ENCODE assay signal across 18 cellular contexts in the genomic region with DNA sequence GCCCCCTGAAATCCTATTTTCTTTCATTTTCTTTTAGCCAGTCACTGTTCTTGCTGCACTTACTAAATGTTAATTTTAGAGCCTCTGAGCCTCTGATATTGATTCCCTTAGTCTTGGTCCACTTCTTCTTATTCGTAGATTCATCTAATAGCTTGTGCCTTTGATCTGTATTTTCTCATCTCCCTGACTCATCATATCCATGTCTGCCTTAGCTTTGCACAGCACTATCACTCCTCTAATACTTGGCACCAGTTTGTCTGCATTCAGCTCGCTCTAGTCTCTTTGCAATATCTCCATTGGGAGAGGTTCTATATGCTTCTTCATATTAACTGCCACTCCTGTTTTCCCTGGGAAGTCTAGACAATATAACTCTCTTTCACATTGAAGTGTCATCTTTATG.
DNase-seq lines count a peak whose midpoint lies in the region; ATAC-seq, FAIRE-seq and TF ChIP-seq lines count a peak whose summit lies in the region.
"Had no signal": no experiment of that assay in that cellular context is flagged by ENCODE, and none has a peak within 500 bp of the region (broad histone marks: within the 10 kb centered on the region; RNA-seq: fewer than 3 reads in every experiment).

No MANE protein-coding gene starts in this region.

- 57% methylated on average over 2 of the region's 2 CpGs for WGBS in SK-N-SH (ENCODE audit: low lambda C conversion rate)
- WGBS in smooth muscle cell (ENCODE audit: low lambda C conversion rate): 26% methylated on average over 2 of the region's 2 CpGs

- CTCF ChIA-PET in SK-N-SH (lab: Yijun Ruan, JAX): interaction anchor here (1.6 kb wide), 1 partner anchor 63 kb away, joined by 5 read pairs; no protein-coding TSS in a partner anchor

- no peaks in the 10 kb centered on the region for H4K20me1 ChIP-seq in SK-N-SH (ENCODE audit: insufficient read depth)
- no peaks in the 10 kb centered on the region for H4K20me1 ChIP-seq in astrocyte (ENCODE audit: insufficient read depth, low read length)
- no peaks in the 10 kb centered on the region for H4K20me1 ChIP-seq in smooth muscle cell (ENCODE audit: low read depth)

- H3K79me2 ChIP-seq in SK-N-SH (ENCODE audit: insufficient read depth): no peaks in the 10 kb centered on the region
- H3K79me2 ChIP-seq in astrocyte (ENCODE audit: insufficient read depth, low read length): no peaks in the 10 kb centered on the region
- no peaks in the 10 kb centered on the region for H3K79me2 ChIP-seq in smooth muscle cell (ENCODE audit: low read depth)

- H3K27ac ChIP-seq in SK-N-SH (ENCODE audit: low read depth in 2 of 2, low read length in 1 of 2) (no peak overlapping the region), astrocyte (ENCODE audit: low read depth, low read length) (no peak overlapping the region), smooth muscle cell (ENCODE audit: low read depth) (peak overlapping the region; percentile 68)

- H3K36me3 ChIP-seq in SK-N-SH (replicated peaks in 1 of 2; ENCODE audit: control insufficient read depth in 1 of 2, insufficient read depth in 2 of 2, low read length in 1 of 2) (no peaks in the 10 kb centered on the region), astrocyte (ENCODE audit: insufficient read depth, low read length) (no peaks in the 10 kb centered on the region), smooth muscle cell (ENCODE audit: low read depth) (no peaks in the 10 kb centered on the region)

- H3K4me2 ChIP-seq in SK-N-SH (no peak overlapping the region), astrocyte (ENCODE audit: low read length) (no peak overlapping the region), smooth muscle cell (peak overlapping the region; percentile 32)
- H3K4me2 ChIP-seq: GM23338 had no signal

- no peaks in the 10 kb centered on the region for H3K27me3 ChIP-seq in SK-N-SH (ENCODE audit: insufficient read depth)
- H3K27me3 ChIP-seq in astrocyte (ENCODE audit: insufficient read depth, low read length): no peaks in the 10 kb centered on the region
- H3K27me3 ChIP-seq in smooth muscle cell (ENCODE audit: low read depth): no peaks in the 10 kb centered on the region

- TF ChIP-seq RAD21 in SK-N-SH (IDR thresholded peaks at IDR 0.05; ENCODE audit: low read length): no peak

- no peak overlapping the region for H3K4me3 ChIP-seq in SK-N-SH (ENCODE audit: low read depth in 2 of 2, low read length in 1 of 2)
- no peak overlapping the region for H3K4me3 ChIP-seq in astrocyte (ENCODE audit: insufficient read depth, low read depth, low read length)
- H3K4me3 ChIP-seq in smooth muscle cell: no peak overlapping the region
- H3K4me3 ChIP-seq: GM23338 had no signal

- FAIRE-seq in astrocyte (lab: Jason Lieb, UNC) (peak; percentile 20), GM12891 (lab: Jason Lieb, UNC) (no peak)
- FAIRE-seq: G401.6, GM19239 had no signal

- TF ChIP-seq EP300 in SK-N-SH (IDR thresholded peaks at IDR 0.05; ENCODE audit: borderline replicate concordance in 1 of 2, low read depth in 1 of 2, low read length in 1 of 2): no peak

- no peak overlapping the region for H3K27ac Mint-ChIP-seq in astrocyte (ENCODE audit: unreplicated experiment)
- H3K27ac Mint-ChIP-seq: CD4-positive, alpha-beta memory T cell; GM23338; H9; HFFc6 had no signal

- ATAC-seq in SK-N-SH treated with all-trans-retinoic acid at 6 μM for 48 hours: peak; percentile 52
- no peak for ATAC-seq in GM21423 (IDR thresholded peaks at IDR 0.05; ENCODE audit: unreplicated experiment)
- ATAC-seq: GM23338 had no signal

- H3K9me3 ChIP-seq in SK-N-SH (no peaks in the 10 kb centered on the region), astrocyte (ENCODE audit: insufficient read depth, low read depth, low read length) (no peaks in the 10 kb centered on the region), smooth muscle cell (replicated peaks; ENCODE audit: low read depth) (no peaks in the 10 kb centered on the region)

- no peak for TF ChIP-seq POLR2A in GM12891 (IDR thresholded peaks at IDR 0.05; ENCODE audit: low read depth, low read length)

- H3K9me3 Mint-ChIP-seq in astrocyte (ENCODE audit: unreplicated experiment): no peaks in the 10 kb centered on the region
- H3K9me3 Mint-ChIP-seq: GM23338, H9, HFFc6 had no signal

- H3K9ac ChIP-seq in SK-N-SH: no peak overlapping the region
- no peak overlapping the region for H3K9ac ChIP-seq in astrocyte (ENCODE audit: low read length)
- no peak overlapping the region for H3K9ac ChIP-seq in smooth muscle cell (ENCODE audit: low read depth)

- H3K36me3 Mint-ChIP-seq in astrocyte (ENCODE audit: low read depth, unreplicated experiment): no peaks in the 10 kb centered on the region
- H3K36me3 Mint-ChIP-seq: CD4-positive, alpha-beta memory T cell had no signal

- H3K4me1 Mint-ChIP-seq in astrocyte (ENCODE audit: low read depth, unreplicated experiment): peaks cover 12% of the 10 kb centered on the region
- H3K4me1 Mint-ChIP-seq: GM23338, H9 had no signal

- no peak for DNase-seq in SK-N-SH
- no peak for DNase-seq in astrocyte (ENCODE audit: low read depth)
- no peak for DNase-seq in smooth muscle cell (lab: John Stamatoyannopoulos, UW; ENCODE audit: unreplicated experiment)
- no peak for DNase-seq in GM12891 (ENCODE audit: insufficient read length, low spot score)
- DNase-seq: 8988T; C1 segment of cervical spinal cord; Calu3; CD4-positive, alpha-beta memory T cell; COR-L47; DMS53; DND-41; H9; HFFc6 had no signal

- no peaks in the 10 kb centered on the region for H3K9me2 ChIP-seq in SK-N-SH

- H2AFZ ChIP-seq in SK-N-SH (ENCODE audit: low read depth) (no peak overlapping the region), astrocyte (ENCODE audit: low read depth, low read length) (no peak overlapping the region), smooth muscle cell (ENCODE audit: low read depth) (no peak overlapping the region)
- H2AFZ ChIP-seq: GM23338 had no signal

- POLR2A ChIA-PET in SK-N-SH (lab: Yijun Ruan, JAX): no interaction called here

- TF ChIP-seq CTCF in SK-N-SH (IDR thresholded peaks at IDR 0.05): no peak
- TF ChIP-seq CTCF in astrocyte (IDR thresholded peaks at IDR 0.05; ENCODE audit: insufficient read depth, low read depth, low read length): no peak
- no peak for TF ChIP-seq CTCF in smooth muscle cell (IDR thresholded peaks at IDR 0.05; ENCODE audit: borderline replicate concordance, insufficient read depth, poor library complexity, severe bottlenecking)

- peaks cover 30% of the 10 kb centered on the region for H3F3A ChIP-seq in SK-N-SH (replicated peaks; ENCODE audit: insufficient read depth)
- no peaks in the 10 kb centered on the region for H3F3A ChIP-seq in smooth muscle cell (ENCODE audit: low read depth)

- peaks cover 8% of the 10 kb centered on the region for H3K27me3 Mint-ChIP-seq in astrocyte (ENCODE audit: low read depth, unreplicated experiment)

- H3K4me1 ChIP-seq in SK-N-SH (ENCODE audit: control insufficient read depth in 1 of 2, insufficient read depth in 2 of 2, low read depth in 1 of 2, low read length in 1 of 2) (peaks cover 9 to 25% of the 10 kb centered on the region in 2 experiments; a peak in 3 of 4 replicates), astrocyte (ENCODE audit: insufficient read depth, low read length) (peaks cover 6% of the 10 kb centered on the region), smooth muscle cell (ENCODE audit: low read depth) (peaks cover 4% of the 10 kb centered on the region)

- H3K4me3 Mint-ChIP-seq in astrocyte (ENCODE audit: unreplicated experiment): no peak overlapping the region
- H3K4me3 Mint-ChIP-seq: CD4-positive, alpha-beta memory T cell; GM23338; H9; HFFc6 had no signal

TF ChIP-seq in SK-N-SH treated with all-trans-retinoic acid at 6 μM for 48 hours, 23 proteins besides CTCF, POLR2A, EP300 and RAD21 (continues in another document):
- TF ChIP-seq ZNF70 (CRISPR knock-in tag; IDR thresholded peaks at IDR 0.05) (no peak), OSR1 (CRISPR knock-in tag; IDR thresholded peaks at IDR 0.05) (no peak), PPARA (CRISPR knock-in tag; IDR thresholded peaks at IDR 0.05; ENCODE audit: borderline replicate concordance) (no peak)

TF ChIP-seq in SK-N-SH, 30 proteins besides CTCF, POLR2A, EP300 and RAD21 (continues in another document):
- TF ChIP-seq, protein P1, sequence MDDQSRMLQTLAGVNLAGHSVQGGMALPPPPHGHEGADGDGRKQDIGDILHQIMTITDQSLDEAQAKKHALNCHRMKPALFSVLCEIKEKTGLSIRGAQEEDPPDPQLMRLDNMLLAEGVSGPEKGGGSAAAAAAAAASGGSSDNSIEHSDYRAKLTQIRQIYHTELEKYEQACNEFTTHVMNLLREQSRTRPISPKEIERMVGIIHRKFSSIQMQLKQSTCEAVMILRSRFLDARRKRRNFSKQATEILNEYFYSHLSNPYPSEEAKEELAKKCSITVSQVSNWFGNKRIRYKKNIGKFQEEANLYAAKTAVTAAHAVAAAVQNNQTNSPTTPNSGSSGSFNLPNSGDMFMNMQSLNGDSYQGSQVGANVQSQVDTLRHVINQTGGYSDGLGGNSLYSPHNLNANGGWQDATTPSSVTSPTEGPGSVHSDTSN (IDR thresholded peaks at IDR 0.05): no peak
- TF ChIP-seq RFX5 (IDR thresholded peaks at IDR 0.05; ENCODE audit: low read length) (no peak), ELF1 (IDR thresholded peaks at IDR 0.05) (no peak), FOXM1 (IDR thresholded peaks at IDR 0.05; ENCODE audit: low read depth) (no peak), TAF1 (IDR thresholded peaks at IDR 0.05; ENCODE audit: borderline replicate concordance, low read depth, low read length) (no peak), GATA2 (CRISPR knock-in tag; IDR thresholded peaks at IDR 0.05) (no peak)

TF ChIP-seq in GM12891, 5 proteins besides CTCF, POLR2A, EP300 and RAD21:
- TF ChIP-seq TAF1 (IDR thresholded peaks at IDR 0.05; ENCODE audit: low read depth, low read length): no peak
- TF ChIP-seq POU2F2 (IDR thresholded peaks at IDR 0.05; ENCODE audit: low read depth, low read length): no peak
- TF ChIP-seq POLR2AphosphoS5 (IDR thresholded peaks at IDR 0.05; ENCODE audit: low read depth, low read length): no peak
TF ChIP-seq in GM12891: peak in this region for 0.
